Comparison of ENCODE assay signal across 8 cellular contexts in the genomic region with DNA sequence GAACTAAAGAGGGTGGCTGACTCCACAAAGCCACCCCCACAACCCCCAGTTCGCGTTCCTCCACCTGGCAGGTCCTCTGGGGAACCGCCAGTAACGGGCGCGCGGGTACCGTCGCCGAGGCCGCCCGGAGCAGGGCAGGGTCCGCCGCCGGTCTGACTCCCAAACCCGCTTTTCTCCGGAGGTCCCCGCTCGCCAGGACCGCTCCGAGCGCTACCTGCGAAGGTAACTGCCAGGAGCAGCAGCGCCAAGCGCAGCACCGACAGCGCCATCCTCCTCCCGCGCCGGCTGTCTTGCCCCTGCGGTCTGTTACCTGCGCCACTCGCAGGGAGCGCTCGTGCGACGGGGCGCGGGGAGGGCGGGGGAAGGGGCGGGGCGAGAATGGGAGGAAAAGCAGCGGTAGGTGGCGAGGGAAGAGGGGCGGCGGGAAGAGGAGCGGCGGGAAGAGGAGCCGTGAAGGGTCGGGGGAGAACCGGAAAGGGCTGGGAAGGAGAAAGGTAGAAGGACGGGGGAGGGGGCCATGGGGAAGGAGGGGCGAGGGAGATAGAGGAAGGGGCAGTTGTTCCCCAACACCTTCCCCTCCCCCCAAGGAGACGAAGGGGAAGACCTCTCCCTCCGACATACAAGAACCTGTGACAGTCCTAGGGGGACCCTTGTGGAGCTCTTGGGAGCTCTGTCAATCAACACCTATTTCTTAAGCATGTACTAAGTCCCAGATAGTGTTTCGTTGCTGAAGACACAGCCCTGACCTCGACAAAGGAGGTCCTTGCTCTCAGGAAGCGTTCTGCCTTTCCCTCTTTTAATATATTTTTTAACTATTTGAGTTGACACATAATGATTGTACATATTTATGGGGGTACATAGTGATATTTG. TPM values are rescaled to one million over a fixed set of nuclear protein-coding genes. Genes with fewer than 3 reads are reported as not detected.
DNase-seq lines count a peak whose midpoint lies in the region; ATAC-seq and TF ChIP-seq lines count a peak whose summit lies in the region.

A gene with protein sequence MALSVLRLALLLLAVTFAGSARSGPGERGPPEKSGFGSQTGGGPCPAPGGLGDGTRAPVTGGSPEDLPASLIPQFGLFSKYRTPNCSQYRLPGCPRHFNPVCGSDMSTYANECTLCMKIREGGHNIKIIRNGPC (minus strand): TSS at position 308 of the 870 bp plus-strand sequence. CDS start 39 bp downstream, at position 269.

- 2% methylated on average over 58 of the region's 58 CpGs for WGBS in sigmoid colon, 2 donors

- peaks cover 0 to 9% (median 7%) of the 10 kb centered on the region in 4 donors for H3K4me1 ChIP-seq in sigmoid colon

- peak within 1 kb of the TSS; percentile 37 for H3K4me3 ChIP-seq in HFF-Myc (replicated peaks; ENCODE audit: low read depth, low read length)
- H3K4me3 ChIP-seq in sigmoid colon, result peak within 1 kb of the TSS in 3 of 4 donors; percentile 29 to 39 (median 38)

- H3K9me3 ChIP-seq in sigmoid colon, result peaks cover 0 to 2% (median 0%) of the 10 kb centered on the region in 4 donors

- peak; percentile 79 to 88 for ATAC-seq in activated T-cell treated with anti-CD3 and anti-CD28 coated beads, Interleukin-2, amount 50 U/mL, for 72 hours (replicated peaks in 1 of 2)

- intact Hi-C loops in sigmoid colon (cut with DNase I), result no loop called here

- no peaks in the 10 kb centered on the region for H3K36me3 ChIP-seq in sigmoid colon

- peaks cover 10 to 35% (median 12%) of the 10 kb centered on the region in 3 donors for H3K27me3 ChIP-seq in sigmoid colon

- peaks cover 35% of the 10 kb centered on the region for H3K27me3 Mint-ChIP-seq in activated T-cell treated with anti-CD3 and anti-CD28 coated beads, Interleukin-2, amount 50 U/mL, for 72 hours (ENCODE audit: low read depth)
- peaks cover 3% of the 10 kb centered on the region for H3K27me3 Mint-ChIP-seq in glutamatergic neuron (ENCODE audit: unreplicated experiment)

- no peak for TF ChIP-seq POLR2A in sigmoid colon (IDR thresholded peaks at IDR 0.05)

- H3K36me3 Mint-ChIP-seq in activated T-cell treated with anti-CD3 and anti-CD28 coated beads, Interleukin-2, amount 50 U/mL, for 72 hours (ENCODE audit: insufficient read depth in 2 of 2), result no peaks in the 10 kb centered on the region
- no peaks in the 10 kb centered on the region for H3K36me3 Mint-ChIP-seq in glutamatergic neuron (ENCODE audit: unreplicated experiment)

- no peaks in the 10 kb centered on the region for H3K9me3 Mint-ChIP-seq in activated T-cell treated with anti-CD3 and anti-CD28 coated beads, Interleukin-2, amount 50 U/mL, for 72 hours
- peaks cover 2% of the 10 kb centered on the region for H3K9me3 Mint-ChIP-seq in glutamatergic neuron (ENCODE audit: unreplicated experiment)

- TF ChIP-seq EP300 in sigmoid colon (IDR thresholded peaks at IDR 0.05), result no peak

- DNase-seq in DMS79 (lab: John Stamatoyannopoulos, UW) (peak; percentile 53), HFF-Myc (ENCODE audit: extremely low read depth, low read depth) (no peak), NCI-H748 treated with DMSO at 0.1 percent for 48 hours (lab: John Stamatoyannopoulos, UW) (peak; percentile 44), glutamatergic neuron (peak; percentile 57), sigmoid colon (no peak), SHP77 treated with DMSO at 0.1 percent for 48 hours (lab: John Stamatoyannopoulos, UW) (no peak), dedifferentiated amniotic fluid mesenchymal stem cell (ENCODE audit: extremely low spot score) (no peak)
- DNase-seq in activated T-cell treated with anti-CD3 and anti-CD28 coated beads, Interleukin-2, amount 50 U/mL, for 72 hours, result peak; percentile 66 to 71

- TF ChIP-seq CTCF in HFF-Myc (IDR thresholded peaks at IDR 0.05; ENCODE audit: low read depth, low read length, missing control alignments), result no peak
- TF ChIP-seq CTCF in glutamatergic neuron (IDR thresholded peaks at IDR 0.05; ENCODE audit: partially characterized antibody, unreplicated experiment), result no peak
- TF ChIP-seq CTCF in sigmoid colon (IDR thresholded peaks at IDR 0.05), result no peak

- no peak within 1 kb of the TSS for H3K27ac ChIP-seq in sigmoid colon

- peaks cover 32% of the 10 kb centered on the region for H3K4me1 Mint-ChIP-seq in activated T-cell treated with anti-CD3 and anti-CD28 coated beads, Interleukin-2, amount 50 U/mL, for 72 hours (ENCODE audit: low read depth)
- no peaks in the 10 kb centered on the region for H3K4me1 Mint-ChIP-seq in glutamatergic neuron (ENCODE audit: low read depth, unreplicated experiment)

- H3K4me3 Mint-ChIP-seq in activated T-cell treated with anti-CD3 and anti-CD28 coated beads, Interleukin-2, amount 50 U/mL, for 72 hours, result peak within 1 kb of the TSS; percentile 79 to 84
- H3K4me3 Mint-ChIP-seq in glutamatergic neuron (ENCODE audit: unreplicated experiment), result peak within 1 kb of the TSS; percentile 71

- H3K27ac Mint-ChIP-seq in activated T-cell treated with anti-CD3 and anti-CD28 coated beads, Interleukin-2, amount 50 U/mL, for 72 hours, result no peak within 1 kb of the TSS
- H3K27ac Mint-ChIP-seq in glutamatergic neuron (ENCODE audit: unreplicated experiment), result no peak within 1 kb of the TSS

RNA-seq across cellular contexts. Expression of the gene that starts here (rescaled TPM):
- total RNA-seq in activated T-cell treated with anti-CD3 and anti-CD28 coated beads, Interleukin-2, amount 50 U/mL, for 72 hours, result not detected
- total RNA-seq in glutamatergic neuron (ENCODE audit: unreplicated experiment) (not detected), sigmoid colon (1 to 10 TPM in 1 of 4 donors, not detected in 3; 4.6 TPM)
- polyA plus RNA-seq in sigmoid colon, result under 1 TPM in 1 of 3 donors, not detected in 2; 0.99 TPM

Comparison
In these comparisons a context has a peak if more than half of its experiments do, and no peak if none do; other contexts are left out.
1. Peak in DNase-seq and ATAC-seq in activated T-cell treated with anti-CD3 and anti-CD28 coated beads, Interleukin-2, amount 50 U/mL, for 72 hours; RNA of the gene not detected or under 1 TPM.
2. Peak in DNase-seq in glutamatergic neuron; RNA of the gene not detected or under 1 TPM.
3. DNase-seq: peak in DMS79 (single experiment) and NCI-H748 treated with DMSO at 0.1 percent for 48 hours (single experiment); none in HFF-Myc (single experiment), sigmoid colon (single experiment), SHP77 treated with DMSO at 0.1 percent for 48 hours (single experiment) and dedifferentiated amniotic fluid mesenchymal stem cell (single experiment).